Comparison of ENCODE assay signal across 14 cellular contexts in the genomic region with DNA sequence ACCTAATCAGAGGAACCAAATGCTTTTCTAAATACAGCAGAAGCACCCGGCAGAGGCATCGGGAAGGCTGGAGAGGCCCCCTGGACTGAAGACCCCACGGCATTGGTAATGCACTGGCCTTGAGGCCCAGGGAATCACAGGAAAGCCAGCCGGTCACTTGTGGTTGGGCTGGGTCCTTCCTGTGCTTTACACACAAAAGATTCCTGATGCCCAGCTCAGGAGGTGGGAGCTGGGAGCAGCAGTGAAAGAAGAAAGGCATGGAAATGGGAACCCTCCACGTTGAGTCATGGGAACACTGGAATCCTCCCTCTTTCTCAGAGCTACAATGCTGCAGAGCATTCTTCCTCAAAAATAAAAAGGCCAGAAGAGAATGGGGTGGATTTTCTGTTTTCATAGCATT.
DNase-seq lines count a peak whose midpoint lies in the region; ATAC-seq, FAIRE-seq and TF ChIP-seq lines count a peak whose summit lies in the region.
"Had no signal": no experiment of that assay in that cellular context is flagged by ENCODE, and none has a peak within 500 bp of the region (broad histone marks: within the 10 kb centered on the region; RNA-seq: fewer than 3 reads in every experiment).

No MANE protein-coding gene starts in this region.

- H3K4me2 ChIP-seq in IMR-90 (ENCODE audit: low read depth, low read length) (no peak overlapping the region), H1 (ENCODE audit: insufficient read depth in 1 of 2, low read depth in 2 of 2, low read length in 2 of 2) (no peak overlapping the region; a peak in 1 of 4 replicates)

- H3K9me3 Mint-ChIP-seq in neural crest cell: peaks cover 4% of the 10 kb centered on the region

- H3K4ac ChIP-seq in IMR-90 (ENCODE audit: low read depth, low read length) (peak overlapping the region; percentile 77), H1 (replicated peaks; ENCODE audit: insufficient read length, low read depth, low read length) (no peak overlapping the region)

- H3K79me2 ChIP-seq in H1 (ENCODE audit: control insufficient read depth in 1 of 2, insufficient read depth in 2 of 2, low read length in 2 of 2): no peaks in the 10 kb centered on the region

- H3K9me3 ChIP-seq in IMR-90 (ENCODE audit: control insufficient read depth, insufficient read depth, low read length) (no peaks in the 10 kb centered on the region), H1 (ENCODE audit: insufficient read depth in 2 of 2, low read depth in 1 of 2, low read length in 1 of 2) (no peaks in the 10 kb centered on the region)
- H3K9me3 ChIP-seq: Caco-2 had no signal

- TF ChIP-seq CTCF in IMR-90 (conservative IDR thresholded peaks at IDR 0.05; ENCODE audit: low read depth, low read length): no peak
- no peak for TF ChIP-seq CTCF in H1 (IDR thresholded peaks at IDR 0.05; ENCODE audit: control extremely low read depth in 1 of 3, insufficient read depth in 1 of 3, low read depth in 1 of 3, low read length in 3 of 3)
- TF ChIP-seq CTCF in neural crest cell (conservative IDR thresholded peaks at IDR 0.05): no peak

- H2BK20ac ChIP-seq in IMR-90 (ENCODE audit: low read depth, low read length) (0 out of 2 replicates have a peak overlapping the region, but pooled peaks have one; percentile 45), H1 (ENCODE audit: low read length) (no peak overlapping the region)

- peak overlapping the region; percentile 85 for H2AK9ac ChIP-seq in IMR-90 (replicated peaks; ENCODE audit: low read depth, low read length, poor library complexity)

- intact Hi-C loops in IMR-90 (cut with micrococcal nuclease): no loop called here

- H3K4me1 Mint-ChIP-seq in neural crest cell: peaks cover 5% of the 10 kb centered on the region

- no peak overlapping the region for H3K9ac ChIP-seq in IMR-90 (ENCODE audit: low read depth, low read length)
- H3K9ac ChIP-seq in H1 (replicated peaks in 1 of 4; ENCODE audit: extremely low read depth in 1 of 4, low read depth in 3 of 4, low read length in 3 of 4): no peak overlapping the region

- H4K5ac ChIP-seq in IMR-90 (ENCODE audit: low read depth, low read length) (peak overlapping the region; percentile 19), H1 (ENCODE audit: insufficient read length, low read depth, low read length) (no peak overlapping the region)

- FAIRE-seq in H1 (lab: Jason Lieb, UNC): no peak

- H4K91ac ChIP-seq in IMR-90 (ENCODE audit: insufficient read depth, low read depth, low read length): no peak overlapping the region
- H4K91ac ChIP-seq in H1 (replicated peaks; ENCODE audit: insufficient read length, low read length): no peak overlapping the region

- H3K56ac ChIP-seq in IMR-90 (ENCODE audit: extremely low read depth, insufficient read depth, low read length): no peak overlapping the region
- H3K56ac ChIP-seq in H1 (replicated peaks; ENCODE audit: insufficient read length, low read depth, low read length): no peak overlapping the region

- H3K79me1 ChIP-seq in IMR-90 (ENCODE audit: low read depth in 1 of 2, low read length in 2 of 2): no peaks in the 10 kb centered on the region
- H3K79me1 ChIP-seq in H1 (ENCODE audit: low read depth, low read length): no peaks in the 10 kb centered on the region

- H3K27me3 Mint-ChIP-seq in neural crest cell (ENCODE audit: low read depth): no peaks in the 10 kb centered on the region
- H3K27me3 Mint-ChIP-seq: type B pancreatic cell had no signal

- no peak overlapping the region for H2BK12ac ChIP-seq in H1 (ENCODE audit: low read depth, low read length)

- H3K4me3 ChIP-seq in IMR-90 (ENCODE audit: insufficient read depth, low read depth, low read length) (no peak overlapping the region), H1 (ENCODE audit: extremely low read depth in 1 of 4, insufficient read depth in 2 of 4, low read depth in 3 of 4, low read length in 4 of 4) (no peak overlapping the region)

- H3K23ac ChIP-seq in IMR-90 (ENCODE audit: low read depth, low read length): no peak overlapping the region
- no peak overlapping the region for H3K23ac ChIP-seq in H1 (ENCODE audit: insufficient read length)

- peak overlapping the region; percentile 74 for H2AFZ ChIP-seq in IMR-90 (replicated peaks; ENCODE audit: low read length, poor library complexity)
- peak overlapping the region; percentile 22; the same call in 1 of the 2 replicates for H2AFZ ChIP-seq in H1 (ENCODE audit: low read length)

- ATAC-seq in IMR-90 (ENCODE audit: low read depth): peak; percentile 27; the same call in 1 of the 2 replicates
- no peak for ATAC-seq in HG03139 (IDR thresholded peaks at IDR 0.05; ENCODE audit: unreplicated experiment)
- no peak for ATAC-seq in GM19455 (IDR thresholded peaks at IDR 0.05; ENCODE audit: unreplicated experiment)

- TF ChIP-seq POLR2A in IMR-90 (IDR thresholded peaks at IDR 0.05; ENCODE audit: low read depth, low read length): no peak
- no peak for TF ChIP-seq POLR2A in H1 (IDR thresholded peaks at IDR 0.05; ENCODE audit: control extremely low read depth in 1 of 2, low read depth in 2 of 2, low read length in 2 of 2)

- no peaks in the 10 kb centered on the region for H3K9me1 ChIP-seq in IMR-90 (ENCODE audit: insufficient read depth, low read length)

- H4K8ac ChIP-seq in IMR-90 (ENCODE audit: low read depth in 2 of 2, low read length in 2 of 2): no peak overlapping the region; a peak in 1 of 4 replicates
- peak overlapping the region; percentile 54; the same call in 1 of the 2 replicates for H4K8ac ChIP-seq in H1 (ENCODE audit: extremely low read depth, insufficient read depth, low read length)

- H3K18ac ChIP-seq in IMR-90 (ENCODE audit: low read depth, low read length) (peak overlapping the region; percentile 39; the same call in 1 of the 2 replicates), H1 (ENCODE audit: extremely low read depth, low read length) (no peak overlapping the region)

- in situ Hi-C loops in IMR-90 (cut with MboI; ENCODE audit: low sequenced_read_pairs): no loop called here

- H3K4me3 Mint-ChIP-seq in neural crest cell: no peak overlapping the region
- H3K4me3 Mint-ChIP-seq: type B pancreatic cell had no signal

- H3K4me1 ChIP-seq in IMR-90 (ENCODE audit: control insufficient read depth, insufficient read depth, low read length) (peaks cover 8% of the 10 kb centered on the region), H1 (replicated peaks in 1 of 4; ENCODE audit: control insufficient read depth in 3 of 4, insufficient read depth in 4 of 4, low read length in 3 of 4) (peaks cover 4 to 11% (median 7%) of the 10 kb centered on the region in 4 experiments)
- H3K4me1 ChIP-seq: Caco-2 had no signal

- dilution Hi-C loops in IMR-90 (cut with HindIII; ENCODE audit: low sequenced_read_pairs, unreplicated experiment): no loop called here

- peak overlapping the region; percentile 82; the same call in 1 of the 3 replicates for H2BK15ac ChIP-seq in IMR-90 (ENCODE audit: low read depth, low read length)
- H2BK15ac ChIP-seq in H1 (ENCODE audit: low read length): no peak overlapping the region

- BruUV-seq in IMR-90 (replicated peaks; lab: Mats Ljungman, UMichigan): no TSS peak

- WGBS in IMR-90 (ENCODE audit: extremely low coverage in 2 of 2, insufficient read length in 1 of 2), 2 experiments: 88% methylated on average over 3 of the region's 5 CpGs; no CpG with 5 or more reads in 1 of the 2 experiments
- 79% methylated on average over 5 of the region's 5 CpGs; no CpG with 5 or more reads in 1 of the 2 experiments for WGBS in H1 (ENCODE audit: extremely low coverage in 1 of 2, insufficient coverage in 1 of 2, insufficient read length in 1 of 2, insufficient replicate concordance in 2 of 2, low coverage in 1 of 2, low lambda C conversion rate in 2 of 2, missing lambda C conversion rate in 1 of 2), 2 experiments

- no peaks in the 10 kb centered on the region for H3K23me2 ChIP-seq in H1 (ENCODE audit: low read depth, low read length)

- TF ChIP-seq RAD21 in IMR-90 (IDR thresholded peaks at IDR 0.05; ENCODE audit: low read length) (no peak), H1 (IDR thresholded peaks at IDR 0.05 in 1 of 2, conservative IDR thresholded peaks at IDR 0.05 in 1 of 2; ENCODE audit: low read depth in 2 of 2, low read length in 2 of 2) (no peak)

- peak overlapping the region; percentile 67; the same call in 1 of the 2 replicates for H2AK5ac ChIP-seq in IMR-90 (ENCODE audit: low read depth, low read length)
- H2AK5ac ChIP-seq in H1 (ENCODE audit: low read depth, low read length): no peak overlapping the region

- no peaks in the 10 kb centered on the region for H3K27me3 ChIP-seq in IMR-90 (ENCODE audit: control insufficient read depth, insufficient read depth, low read length)
- H3K27me3 ChIP-seq in H1 (replicated peaks in 1 of 4; ENCODE audit: control insufficient read depth in 3 of 4, extremely low read depth in 1 of 4, insufficient read depth in 3 of 4, low read length in 3 of 4): no peaks in the 10 kb centered on the region

- no peak for TF ChIP-seq EP300 in H1 (IDR thresholded peaks at IDR 0.05; ENCODE audit: borderline replicate concordance in 1 of 2, low read depth in 2 of 2, low read length in 2 of 2)

- H3K27ac ChIP-seq in IMR-90 (ENCODE audit: insufficient read depth, low read length): no peak overlapping the region
- no peak overlapping the region for H3K27ac ChIP-seq in H1 (ENCODE audit: low read depth, low read length)
- H3K27ac ChIP-seq: 22Rv1 had no signal

- CTCF ChIA-PET in IMR-90 (lab: Yijun Ruan, JAX): no interaction called here
- CTCF ChIA-PET in H1 (lab: Charles Lee; ENCODE audit: partially characterized antibody): interaction anchor here (0.6 to 2.9 kb wide), 5 partner anchors 11 to 178 kb away, joined by 4 to 12 read pairs (median 4); no protein-coding TSS in a partner anchor

- H2BK120ac ChIP-seq in IMR-90 (ENCODE audit: low read depth, low read length): peak overlapping the region; percentile 77; the same call in 1 of the 2 replicates
- no peak overlapping the region for H2BK120ac ChIP-seq in H1 (replicated peaks; ENCODE audit: low read depth, low read length)

- H3K27ac Mint-ChIP-seq in neural crest cell (ENCODE audit: unreplicated experiment): peak overlapping the region; percentile 85
- H3K27ac Mint-ChIP-seq: type B pancreatic cell had no signal

- H3K36me3 Mint-ChIP-seq in neural crest cell (ENCODE audit: low read depth): no peaks in the 10 kb centered on the region
- H3K36me3 Mint-ChIP-seq: type B pancreatic cell had no signal

- POLR2A ChIA-PET in IMR-90 (lab: Charles Lee; ENCODE audit: unreplicated experiment): no interaction called here
- POLR2A ChIA-PET in H1 (lab: Charles Lee; ENCODE audit: partially characterized antibody): no interaction called here

- no peak overlapping the region for H2BK5ac ChIP-seq in IMR-90 (ENCODE audit: low read depth, low read length, poor library complexity, severe bottlenecking)
- no peak overlapping the region for H2BK5ac ChIP-seq in H1 (ENCODE audit: low read depth, low read length)

- peak; percentile 31 for DNase-seq in SHP77 treated with DMSO at 0.1 percent for 48 hours (lab: John Stamatoyannopoulos, UW)
- DNase-seq in SHP77 (lab: John Stamatoyannopoulos, UW): no peak
- peak; percentile 29 for DNase-seq in IMR-90
- no peak for DNase-seq in H1 (ENCODE audit: low read depth in 1 of 2, low spot score in 2 of 2)
- no peak for DNase-seq in neural crest cell (ENCODE audit: low read depth, low spot score)
- DNase-seq in COLO668 (lab: John Stamatoyannopoulos, UW; ENCODE audit: unreplicated experiment): no peak
- DNase-seq: Caco-2, islet precursor cell, NCI-H187, NCI-H510A treated with DMSO at 0.1 percent for 48 hours had no signal

- H3K36me3 ChIP-seq in IMR-90 (ENCODE audit: control insufficient read depth, insufficient read depth, low read length) (no peaks in the 10 kb centered on the region), H1 (ENCODE audit: control insufficient read depth in 2 of 4, insufficient read depth in 4 of 4, low read length in 3 of 4) (no peaks in the 10 kb centered on the region)

- H3K14ac ChIP-seq in IMR-90 (replicated peaks; ENCODE audit: low read depth, low read length) (no peak overlapping the region), H1 (ENCODE audit: insufficient read length) (no peak overlapping the region)

- H4K20me1 ChIP-seq in IMR-90 (ENCODE audit: insufficient read depth, low read length) (no peaks in the 10 kb centered on the region), H1 (replicated peaks in 1 of 2; ENCODE audit: control insufficient read depth in 1 of 2, insufficient read depth in 2 of 2, low read length in 2 of 2) (no peaks in the 10 kb centered on the region)

Comparison
In these comparisons a context has a peak if more than half of its experiments do, and no peak if none do; other contexts are left out.
1. DNase-seq: peak in SHP77 treated with DMSO at 0.1 percent for 48 hours (single experiment) and IMR-90 (single experiment); none in SHP77 (0 of 2), H1 (0 of 2), neural crest cell (single experiment) and COLO668 (single experiment).